Comparison of ENCODE assay signal across 22 cellular contexts in the genomic region with DNA sequence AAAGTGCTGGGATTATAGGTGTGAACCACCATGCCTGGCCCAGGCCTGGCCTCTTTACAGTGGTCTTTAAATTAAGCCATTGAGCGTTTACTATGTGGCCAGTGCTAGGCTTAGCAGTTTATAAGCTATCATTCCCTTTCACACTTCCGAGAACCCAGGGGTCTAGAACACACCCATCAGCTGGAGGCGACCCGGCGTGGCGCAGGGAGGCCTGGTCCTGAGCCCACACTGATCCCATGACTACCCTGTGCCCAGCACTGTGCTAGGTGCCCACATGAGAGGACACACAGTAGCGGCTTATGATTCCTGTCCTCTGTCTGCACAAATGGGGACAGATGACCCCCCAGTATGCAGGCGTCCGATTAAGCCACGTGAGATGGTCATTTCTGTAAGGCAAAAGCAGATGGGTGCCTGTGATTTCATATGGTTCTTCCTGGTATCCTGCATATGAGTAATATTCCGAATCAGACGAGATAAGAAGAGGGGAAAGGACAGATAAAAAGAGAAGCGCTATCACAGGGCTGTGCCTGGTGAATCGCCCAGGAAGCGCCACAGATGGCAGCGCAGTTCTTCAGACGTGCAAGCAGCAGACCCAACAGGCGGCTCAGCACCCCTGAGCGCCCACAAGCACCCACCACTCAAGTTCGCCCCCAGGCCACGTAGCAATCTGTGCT. TPM values are rescaled to one million over a fixed set of nuclear protein-coding genes. Genes with fewer than 3 reads are reported as not detected.
"Had no signal": no experiment of that assay in that cellular context is flagged by ENCODE, and none has a peak within 500 bp of the region (broad histone marks: within the 10 kb centered on the region; RNA-seq: fewer than 3 reads in every experiment).

No MANE protein-coding gene starts in this region.

- H3K27ac Mint-ChIP-seq: activated naive CD4-positive, alpha-beta T cell treated with anti-CD3 and anti-CD28 coated beads, Interleukin-2, amount 10 ng/mL, durations not matched to agents 7 days and 5 days; activated naive CD8-positive, alpha-beta T cell treated with anti-CD3 and anti-CD28 coated beads, Interleukin-2, amount 50 U/mL, for 24 hours; nephron; stimulated activated naive CD8-positive, alpha-beta T cell treated with anti-CD3 and anti-CD28 coated beads, Interleukin-15, Interleukin-2, amounts not matched to agents 100 ng/mL and 50 ng/mL, for 24 hours; T-cell; type B pancreatic cell had no signal

- H3K27me3 ChIP-seq: ascending aorta, esophagus muscularis mucosa, hepatocyte, suprapubic skin had no signal

- H3K79me2 ChIP-seq: hepatocyte had no signal

- H2AFZ ChIP-seq: hepatocyte had no signal

- H3K27ac ChIP-seq: esophagus muscularis mucosa, hepatocyte, skin epidermis, suprapubic skin had no signal

- DNase-seq: activated CD4-positive, alpha-beta T cell treated with anti-CD3 and anti-CD28 coated beads, Interleukin-2, amount 50 U/mL, for 1 hour; activated CD4-positive, CD25-positive, alpha-beta regulatory T cell treated with anti-CD3 and anti-CD28 coated beads, Interleukin-2, amount 50 U/mL, for 72 hours; activated CD8-positive, alpha-beta memory T cell treated with anti-CD3 and anti-CD28 coated beads, Interleukin-2, amount 50 U/mL, for 4 hours; activated effector memory CD4-positive, alpha-beta T cell treated with Interleukin-2 at 50 U/mL for 16 hours; activated naive CD4-positive, alpha-beta T cell treated with anti-CD3 and anti-CD28 coated beads, Interleukin-2, amount 10 ng/mL, durations not matched to agents 7 days and 5 days; activated naive CD8-positive, alpha-beta T cell treated with anti-CD3 and anti-CD28 coated beads, Interleukin-2, amount 50 U/mL, for 24 hours; activated T-cell treated with anti-CD3 and anti-CD28 coated beads, Interleukin-2, amount 50 U/mL, for 48 hours; dermis blood vessel endothelial cell; effector memory CD4-positive, alpha-beta T cell; mammary epithelial cell; midbrain; nucleus accumbens; T-cell had no signal

- H3K9me3 Mint-ChIP-seq: activated naive CD4-positive, alpha-beta T cell treated with anti-CD3 and anti-CD28 coated beads, Interleukin-2, amount 10 ng/mL, durations not matched to agents 7 days and 5 days; activated naive CD8-positive, alpha-beta T cell treated with anti-CD3 and anti-CD28 coated beads, Interleukin-2, amount 50 U/mL, for 24 hours; nephron; stimulated activated naive CD8-positive, alpha-beta T cell treated with anti-CD3 and anti-CD28 coated beads, Interleukin-15, Interleukin-2, amounts not matched to agents 100 ng/mL and 50 ng/mL, for 24 hours; T-cell; type B pancreatic cell had no signal

- H3K9me3 ChIP-seq: ascending aorta, esophagus muscularis mucosa, suprapubic skin had no signal

- H3K4me2 ChIP-seq: hepatocyte had no signal

- H3K4me3 ChIP-seq: ascending aorta, esophagus muscularis mucosa, hepatocyte, skin epidermis, suprapubic skin had no signal

- H3K27me3 Mint-ChIP-seq: type B pancreatic cell had no signal

- H3K4me3 Mint-ChIP-seq: activated naive CD4-positive, alpha-beta T cell treated with anti-CD3 and anti-CD28 coated beads, Interleukin-2, amount 10 ng/mL, durations not matched to agents 7 days and 5 days; activated naive CD8-positive, alpha-beta T cell treated with anti-CD3 and anti-CD28 coated beads, Interleukin-2, amount 50 U/mL, for 24 hours; nephron; stimulated activated naive CD8-positive, alpha-beta T cell treated with anti-CD3 and anti-CD28 coated beads, Interleukin-15, Interleukin-2, amounts not matched to agents 100 ng/mL and 50 ng/mL, for 24 hours; T-cell; type B pancreatic cell had no signal

- H3K36me3 Mint-ChIP-seq: activated naive CD4-positive, alpha-beta T cell treated with anti-CD3 and anti-CD28 coated beads, Interleukin-2, amount 10 ng/mL, durations not matched to agents 7 days and 5 days; T-cell; type B pancreatic cell had no signal

- ATAC-seq: activated naive CD8-positive, alpha-beta T cell treated with anti-CD3 and anti-CD28 coated beads, Interleukin-2, amount 50 U/mL, for 24 hours; T-cell had no signal

RNA-seq across cellular contexts. Expression of gene NECAB2, which starts 9.8 kb away (rescaled TPM):
- total RNA-seq: ascending aorta, bronchial epithelial cell, dermis blood vessel endothelial cell, esophagus muscularis mucosa, hepatocyte, suprapubic skin, T-cell had no signal
